16 cellular contexts compared by ENCODE assay signal in genomic region chr4:87065016-87065415, GRCh38.
DNase-seq lines count a peak whose midpoint lies in the region; ATAC-seq, FAIRE-seq and TF ChIP-seq lines count a peak whose summit lies in the region.
"Had no signal": no experiment of that assay in that cellular context is flagged by ENCODE, and none has a peak within 500 bp of the region (broad histone marks: within the 10 kb centered on the region; RNA-seq: fewer than 3 reads in every experiment).

No MANE protein-coding gene starts in this region.

- TF ChIP-seq CTCF in Caco-2 (IDR thresholded peaks at IDR 0.05; ENCODE audit: insufficient read depth in 1 of 2, low read depth in 1 of 2, low read length in 1 of 2, severe bottlenecking in 1 of 2, unreplicated experiment in 1 of 2) (no peak), VCaP (conservative IDR thresholded peaks at IDR 0.05) (no peak), psoas muscle (IDR thresholded peaks at IDR 0.05) (no peak)

- H3K4me3 ChIP-seq in Caco-2 (ENCODE audit: low read depth, low read length) (no peak overlapping the region), psoas muscle (no peak overlapping the region)
- H3K4me3 ChIP-seq: BLaER1, GM23248 had no signal

- WGBS in psoas muscle, 3 donors: 52 to 73% (median 68%) methylated on average over 6 of the region's 6 CpGs

- H3K36me3 ChIP-seq in Caco-2 (ENCODE audit: control insufficient read depth, insufficient read depth, low read length) (no peaks in the 10 kb centered on the region), psoas muscle (ENCODE audit: insufficient read depth in 1 of 2, low read depth in 1 of 2) (no peaks in the 10 kb centered on the region)

- intact Hi-C loops in Caco-2 (cut with micrococcal nuclease; ENCODE audit: unreplicated experiment) (no loop called here), psoas muscle (cut with DNase I) (no loop called here), left ventricle myocardium superior (cut with micrococcal nuclease) (no loop called here)

- FAIRE-seq in frontal cortex (lab: Jason Lieb, UNC): no peak
- FAIRE-seq: GM12891, H54 had no signal

- POLR2A ChIA-PET in Caco-2 (lab: Charles Lee): no interaction called here

- H3K27me3 ChIP-seq in Caco-2 (replicated peaks; ENCODE audit: control insufficient read depth, insufficient read depth, low read length) (no peaks in the 10 kb centered on the region), psoas muscle (ENCODE audit: insufficient read depth in 3 of 3, low read length in 2 of 3) (no peaks in the 10 kb centered on the region)
- H3K27me3 ChIP-seq: BLaER1 had no signal

- DNase-seq in DMS 273 (lab: John Stamatoyannopoulos, UW; ENCODE audit: unreplicated experiment) (peak; percentile 5), DMS 273 treated with DMSO at 0.1 percent for 48 hours (lab: John Stamatoyannopoulos, UW) (no peak), Caco-2 (no peak), psoas muscle (no peak), left ventricle myocardium superior (no peak), frontal cortex (ENCODE audit: low spot score in 2 of 2) (no peak), ACHN (no peak)
- DNase-seq: AML-193; CD8-positive, alpha-beta memory T cell; DMS79; GM23248 had no signal

- peak overlapping the region; percentile 15 for H3K27ac Mint-ChIP-seq in Caco-2 (ENCODE audit: unreplicated experiment)

- H3K9me3 ChIP-seq in Caco-2: no peaks in the 10 kb centered on the region
- no peaks in the 10 kb centered on the region for H3K9me3 ChIP-seq in psoas muscle
- H3K9me3 ChIP-seq: BLaER1 had no signal

- no peaks in the 10 kb centered on the region for H3K9me3 Mint-ChIP-seq in Caco-2 (ENCODE audit: unreplicated experiment)
- H3K9me3 Mint-ChIP-seq: CD8-positive, alpha-beta memory T cell had no signal

- in situ Hi-C loops in ACHN (cut with HindIII; ENCODE audit: low pct_ligation_motif_present, low pct_unique_long_range_greater_than_20kb, low sequenced_read_pairs): no loop called here

- no peaks in the 10 kb centered on the region for H3K4me1 ChIP-seq in Caco-2
- H3K4me1 ChIP-seq in psoas muscle: peaks cover 74% of the 10 kb centered on the region

- ATAC-seq in psoas muscle: no peak
- ATAC-seq in left ventricle myocardium superior: no peak

- H3K4me1 Mint-ChIP-seq in Caco-2 (ENCODE audit: low read depth, unreplicated experiment): no peaks in the 10 kb centered on the region

- H3K27me3 Mint-ChIP-seq in Caco-2 (ENCODE audit: insufficient read depth, unreplicated experiment): no peaks in the 10 kb centered on the region
- H3K27me3 Mint-ChIP-seq: CD8-positive, alpha-beta memory T cell had no signal

- peak overlapping the region; percentile 97 for H3K27ac ChIP-seq in VCaP
- H3K27ac ChIP-seq in psoas muscle: peak overlapping the region; percentile 27
- H3K27ac ChIP-seq: 22Rv1, BLaER1, GM23248 had no signal

- BruUV-seq in Caco-2 (replicated peaks; lab: Mats Ljungman, UMichigan): no TSS peak

- CTCF ChIA-PET in Caco-2 (lab: Charles Lee): no interaction called here

- H3K4me3 Mint-ChIP-seq in Caco-2 (ENCODE audit: unreplicated experiment): no peak overlapping the region
- H3K4me3 Mint-ChIP-seq: CD8-positive, alpha-beta memory T cell had no signal

- peaks cover 5% of the 10 kb centered on the region for H3K36me3 Mint-ChIP-seq in Caco-2 (ENCODE audit: insufficient read depth, unreplicated experiment)
